In the genomic region with DNA sequence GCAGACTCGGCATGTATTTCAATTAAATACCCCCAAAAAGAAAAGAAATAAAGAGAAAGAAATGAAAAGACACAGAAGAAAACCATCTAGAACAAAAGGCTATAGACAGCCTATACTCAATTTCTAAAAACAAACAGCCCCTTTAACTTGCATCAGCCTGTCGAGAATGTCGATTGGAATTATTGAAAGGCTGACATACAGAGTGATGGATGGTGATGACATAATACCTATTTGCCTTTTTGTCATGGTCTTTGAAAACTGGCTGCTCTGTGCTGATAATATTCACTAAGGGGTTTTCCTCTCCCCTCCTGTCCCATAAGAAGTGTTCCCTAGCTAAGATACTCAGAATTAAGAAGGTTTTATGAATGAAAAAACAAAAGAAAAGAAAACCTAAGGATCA, we compare ENCODE assay signal across 31 cellular contexts.
DNase-seq lines count a peak whose midpoint lies in the region; ATAC-seq and TF ChIP-seq lines count a peak whose summit lies in the region.
"Had no signal": no experiment of that assay in that cellular context is flagged by ENCODE, and none has a peak within 500 bp of the region (broad histone marks: within the 10 kb centered on the region; RNA-seq: fewer than 3 reads in every experiment).

No MANE protein-coding gene starts in this region.

- no peaks in the 10 kb centered on the region for H3K79me2 ChIP-seq in neural cell (replicated peaks; ENCODE audit: insufficient read depth, low read length)

- H3K4me2 ChIP-seq in neural cell (ENCODE audit: low read length), result peak overlapping the region; percentile 17

- H3K9me3 ChIP-seq in neural cell (ENCODE audit: low read length), result no peaks in the 10 kb centered on the region
- H3K9me3 ChIP-seq: lower lobe of right lung, mucosa of descending colon, pancreas, uterus had no signal

- H3K9me2 ChIP-seq in neural cell (ENCODE audit: insufficient read depth, low read length), result no peaks in the 10 kb centered on the region

- DNase-seq in DMS153 treated with DMSO at 0.1 percent for 48 hours (lab: John Stamatoyannopoulos, UW; ENCODE audit: unreplicated experiment) (peak; percentile 12), DMS153 (lab: John Stamatoyannopoulos, UW) (no peak), NCI-H146 (lab: John Stamatoyannopoulos, UW) (peak; percentile 67), SHP77 treated with DMSO at 0.1 percent for 48 hours (lab: John Stamatoyannopoulos, UW) (peak; percentile 10), activated gamma-delta T cell (lab: John Stamatoyannopoulos, UW) (no peak)
- DNase-seq: 8988T; activated CD4-positive, alpha-beta T cell treated with anti-CD3 and anti-CD28 coated beads, Interleukin-2, amount 10 ng/mL, durations not matched to agents 7 days and 5 days; activated effector memory CD4-positive, alpha-beta T cell treated with Interleukin-2 at 50 U/mL for 16 hours; activated naive CD8-positive, alpha-beta T cell treated with anti-CD3 and anti-CD28 coated beads for 36 hours; effector CD4-positive, alpha-beta T cell; EL; hippocampal formation; Karpas-422; lower lobe of right lung; mucosa of descending colon; natural killer cell; NCI-H187; NCI-H2227 treated with DMSO at 0.1 percent for 48 hours; pancreas; RPMI8226; stimulated activated CD4-positive, alpha-beta T cell treated with anti-CD3 and anti-CD28 coated beads, Interleukin-2, amount 100 ng/mL, for 24 hours; stimulated activated naive CD8-positive, alpha-beta T cell treated with anti-CD3 and anti-CD28 coated beads, Interleukin-15, amount 100 ng/mL, for 72 hours; T-helper 1 cell; uterus had no signal

- no peak overlapping the region for H2AFZ ChIP-seq in neural cell (ENCODE audit: low read depth, low read length)

- ATAC-seq in GM21360 (IDR thresholded peaks at IDR 0.05; ENCODE audit: unreplicated experiment) (no peak), GM19324 (IDR thresholded peaks at IDR 0.05; ENCODE audit: low FRiP score, unreplicated experiment) (no peak)
- ATAC-seq: lower lobe of right lung; mucosa of descending colon; natural killer cell; pancreas; stimulated activated naive CD8-positive, alpha-beta T cell treated with anti-CD3 and anti-CD28 coated beads, Interleukin-15, amount 100 ng/mL, for 72 hours; WTC11 had no signal

- no peaks in the 10 kb centered on the region for H3F3A ChIP-seq in neural cell (ENCODE audit: insufficient read depth, low read length, poor library complexity, severe bottlenecking)

- no peak overlapping the region for H3K27ac ChIP-seq in neural cell (ENCODE audit: low read length)
- H3K27ac ChIP-seq: C4-2B, epithelial cell of prostate, HL-60, lower lobe of right lung, pancreas, uterus had no signal

- no peaks in the 10 kb centered on the region for H4K20me1 ChIP-seq in neural cell (ENCODE audit: insufficient read depth)

- no peak for TF ChIP-seq CTCF in neural cell (IDR thresholded peaks at IDR 0.05; ENCODE audit: poor library complexity, severe bottlenecking)

- no peak overlapping the region for H3K9ac ChIP-seq in neural cell (ENCODE audit: low read length)

- TF ChIP-seq RAD21 in neural cell (conservative IDR thresholded peaks at IDR 0.05), result no peak

- no peaks in the 10 kb centered on the region for H3K27me3 ChIP-seq in neural cell (ENCODE audit: insufficient read depth, low read depth, low read length)
- H3K27me3 ChIP-seq: pancreas, uterus had no signal

- no peaks in the 10 kb centered on the region for H3K36me3 ChIP-seq in neural cell (ENCODE audit: insufficient read depth, low read length)
- H3K36me3 ChIP-seq: lower lobe of right lung, pancreas, uterus had no signal

- peak overlapping the region; percentile 16 for H3K4me3 ChIP-seq in neural cell (ENCODE audit: low read length)
- H3K4me3 ChIP-seq: lower lobe of right lung, mucosa of descending colon, pancreas, uterus had no signal

- peak; percentile 84 for TF ChIP-seq EP300 in neural cell (conservative IDR thresholded peaks at IDR 0.05; ENCODE audit: poor library complexity, severe bottlenecking)

TF ChIP-seq in neural cell, 6 proteins besides CTCF, POLR2A, EP300 and RAD21:
- no peak for TF ChIP-seq EZH2 (IDR thresholded peaks at IDR 0.05; ENCODE audit: borderline replicate concordance, insufficient read depth, low read length, poor library complexity, severe bottlenecking)
- peak; percentile 21 for TF ChIP-seq POLR2AphosphoS5 (IDR thresholded peaks at IDR 0.05)
- TF ChIP-seq, protein P1, sequence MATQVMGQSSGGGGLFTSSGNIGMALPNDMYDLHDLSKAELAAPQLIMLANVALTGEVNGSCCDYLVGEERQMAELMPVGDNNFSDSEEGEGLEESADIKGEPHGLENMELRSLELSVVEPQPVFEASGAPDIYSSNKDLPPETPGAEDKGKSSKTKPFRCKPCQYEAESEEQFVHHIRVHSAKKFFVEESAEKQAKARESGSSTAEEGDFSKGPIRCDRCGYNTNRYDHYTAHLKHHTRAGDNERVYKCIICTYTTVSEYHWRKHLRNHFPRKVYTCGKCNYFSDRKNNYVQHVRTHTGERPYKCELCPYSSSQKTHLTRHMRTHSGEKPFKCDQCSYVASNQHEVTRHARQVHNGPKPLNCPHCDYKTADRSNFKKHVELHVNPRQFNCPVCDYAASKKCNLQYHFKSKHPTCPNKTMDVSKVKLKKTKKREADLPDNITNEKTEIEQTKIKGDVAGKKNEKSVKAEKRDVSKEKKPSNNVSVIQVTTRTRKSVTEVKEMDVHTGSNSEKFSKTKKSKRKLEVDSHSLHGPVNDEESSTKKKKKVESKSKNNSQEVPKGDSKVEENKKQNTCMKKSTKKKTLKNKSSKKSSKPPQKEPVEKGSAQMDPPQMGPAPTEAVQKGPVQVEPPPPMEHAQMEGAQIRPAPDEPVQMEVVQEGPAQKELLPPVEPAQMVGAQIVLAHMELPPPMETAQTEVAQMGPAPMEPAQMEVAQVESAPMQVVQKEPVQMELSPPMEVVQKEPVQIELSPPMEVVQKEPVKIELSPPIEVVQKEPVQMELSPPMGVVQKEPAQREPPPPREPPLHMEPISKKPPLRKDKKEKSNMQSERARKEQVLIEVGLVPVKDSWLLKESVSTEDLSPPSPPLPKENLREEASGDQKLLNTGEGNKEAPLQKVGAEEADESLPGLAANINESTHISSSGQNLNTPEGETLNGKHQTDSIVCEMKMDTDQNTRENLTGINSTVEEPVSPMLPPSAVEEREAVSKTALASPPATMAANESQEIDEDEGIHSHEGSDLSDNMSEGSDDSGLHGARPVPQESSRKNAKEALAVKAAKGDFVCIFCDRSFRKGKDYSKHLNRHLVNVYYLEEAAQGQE (IDR thresholded peaks at IDR 0.05; ENCODE audit: borderline replicate concordance), result no peak

Comparison
In these comparisons a context has a peak if more than half of its experiments do, and no peak if none do; other contexts are left out.
1. DNase-seq: peak in DMS153 treated with DMSO at 0.1 percent for 48 hours (single experiment), NCI-H146 (single experiment) and SHP77 treated with DMSO at 0.1 percent for 48 hours (single experiment); none in DMS153 (single experiment) and activated gamma-delta T cell (single experiment).